ENCODE assay signal across 8 cellular contexts in genomic region chr13:31909889-31910551, GRCh38.
DNase-seq lines count a peak whose midpoint lies in the region; ATAC-seq and TF ChIP-seq lines count a peak whose summit lies in the region.

No MANE protein-coding gene starts in this region.

- no peaks in the 10 kb centered on the region for H3K4me1 ChIP-seq in OCI-LY1 (ENCODE audit: insufficient read depth, low read length, severe bottlenecking)

- no peak overlapping the region for H3K27ac Mint-ChIP-seq in activated T-helper 2 cell treated with anti-CD3 and anti-CD28 coated beads, Interferon-gamma antibody, Interleukin-2, Interleukin-4, amounts not matched to agents 10 μg/mL and 5 μg/mL and 100 μg/mL, durations not matched to agents 14 hours and 24 hours and 36 hours
- no peak overlapping the region for H3K27ac Mint-ChIP-seq in progenitor cell of endocrine pancreas

- H3K9me3 ChIP-seq in OCI-LY1 (ENCODE audit: low read length), result no peaks in the 10 kb centered on the region

- peaks cover 22% of the 10 kb centered on the region for H3K4me1 Mint-ChIP-seq in activated T-helper 2 cell treated with anti-CD3 and anti-CD28 coated beads, Interferon-gamma antibody, Interleukin-2, Interleukin-4, amounts not matched to agents 10 μg/mL and 5 μg/mL and 100 μg/mL, durations not matched to agents 14 hours and 24 hours and 36 hours (ENCODE audit: low read depth)
- H3K4me1 Mint-ChIP-seq in progenitor cell of endocrine pancreas (ENCODE audit: low read depth), result peaks cover 20% of the 10 kb centered on the region

- no peak overlapping the region for H3K4me3 ChIP-seq in OCI-LY1 (ENCODE audit: low read depth, low read length, poor library complexity, severe bottlenecking)

- intact Hi-C loops in activated T-helper 2 cell treated with anti-CD3 and anti-CD28 coated beads, Interferon-gamma antibody, Interleukin-2, Interleukin-4, amounts not matched to agents 10 μg/mL and 5 μg/mL and 100 μg/mL, durations not matched to agents 14 hours and 24 hours and 36 hours (cut with micrococcal nuclease), result loop anchor here (1.0 to 10.0 kb wide), 6 partner anchors 91 to 675 kb away; partner anchors contain the start of genes FRY, N4BP2L1 and PDS5B

- no peaks in the 10 kb centered on the region for H3K9me3 Mint-ChIP-seq in activated T-helper 2 cell treated with anti-CD3 and anti-CD28 coated beads, Interferon-gamma antibody, Interleukin-2, Interleukin-4, amounts not matched to agents 10 μg/mL and 5 μg/mL and 100 μg/mL, durations not matched to agents 14 hours and 24 hours and 36 hours
- H3K9me3 Mint-ChIP-seq in progenitor cell of endocrine pancreas (ENCODE audit: low read depth), result no peaks in the 10 kb centered on the region

- H3K79me2 ChIP-seq in OCI-LY1 (ENCODE audit: insufficient read depth, low read length), result no peaks in the 10 kb centered on the region

- ATAC-seq in GM19035 (IDR thresholded peaks at IDR 0.05; ENCODE audit: unreplicated experiment) (no peak), GM21576 (IDR thresholded peaks at IDR 0.05; ENCODE audit: unreplicated experiment) (no peak)

- no peak overlapping the region for H3K27ac ChIP-seq in OCI-LY1 (ENCODE audit: low read depth, low read length, poor library complexity, severe bottlenecking)

- H3K36me3 ChIP-seq in OCI-LY1 (ENCODE audit: insufficient read depth, low read length), result no peaks in the 10 kb centered on the region

- H3K4me2 ChIP-seq in OCI-LY1 (ENCODE audit: low read length), result no peak overlapping the region

- peak; percentile 81 for TF ChIP-seq CTCF in OCI-LY1 (IDR thresholded peaks at IDR 0.05; ENCODE audit: low read length)
- TF ChIP-seq CTCF in progenitor cell of endocrine pancreas (IDR thresholded peaks at IDR 0.05; ENCODE audit: unreplicated experiment), result peak; percentile 96

- no peaks in the 10 kb centered on the region for H3F3A ChIP-seq in OCI-LY1 (ENCODE audit: insufficient read depth, low read length)

- no peaks in the 10 kb centered on the region for H3K9me2 ChIP-seq in OCI-LY1 (ENCODE audit: low read depth, low read length)

- H3K9ac ChIP-seq in OCI-LY1 (ENCODE audit: low read length), result no peak overlapping the region

- H2AFZ ChIP-seq in OCI-LY1 (ENCODE audit: low read length), result no peak overlapping the region

- H3K36me3 Mint-ChIP-seq in activated T-helper 2 cell treated with anti-CD3 and anti-CD28 coated beads, Interferon-gamma antibody, Interleukin-2, Interleukin-4, amounts not matched to agents 10 μg/mL and 5 μg/mL and 100 μg/mL, durations not matched to agents 14 hours and 24 hours and 36 hours (ENCODE audit: low read depth), result no peaks in the 10 kb centered on the region
- H3K36me3 Mint-ChIP-seq in progenitor cell of endocrine pancreas (ENCODE audit: insufficient read depth), result no peaks in the 10 kb centered on the region

- H4K20me1 ChIP-seq in OCI-LY1 (ENCODE audit: insufficient read depth, low read length), result no peaks in the 10 kb centered on the region

- peak; percentile 66 for DNase-seq in EL
- peak; percentile 23 for DNase-seq in HS-27A (ENCODE audit: low read depth)
- peak; percentile 38 for DNase-seq in activated T-helper 2 cell treated with anti-CD3 and anti-CD28 coated beads, Interferon-gamma antibody, Interleukin-2, Interleukin-4, amounts not matched to agents 10 μg/mL and 5 μg/mL and 100 μg/mL, durations not matched to agents 14 hours and 24 hours and 36 hours (ENCODE audit: low spot score)
- peak; percentile 54 for DNase-seq in globus pallidus (ENCODE audit: low spot score)
- DNase-seq in progenitor cell of endocrine pancreas (ENCODE audit: low spot score, unreplicated experiment), result peak; percentile 25

- no peak overlapping the region for H3K4me3 Mint-ChIP-seq in activated T-helper 2 cell treated with anti-CD3 and anti-CD28 coated beads, Interferon-gamma antibody, Interleukin-2, Interleukin-4, amounts not matched to agents 10 μg/mL and 5 μg/mL and 100 μg/mL, durations not matched to agents 14 hours and 24 hours and 36 hours (ENCODE audit: low read depth)
- no peak overlapping the region for H3K4me3 Mint-ChIP-seq in progenitor cell of endocrine pancreas (ENCODE audit: low read depth)

- H3K27me3 ChIP-seq in OCI-LY1 (ENCODE audit: insufficient read depth, low read length), result no peaks in the 10 kb centered on the region; the same call in 1 of the 2 replicates

- H3K27me3 Mint-ChIP-seq in activated T-helper 2 cell treated with anti-CD3 and anti-CD28 coated beads, Interferon-gamma antibody, Interleukin-2, Interleukin-4, amounts not matched to agents 10 μg/mL and 5 μg/mL and 100 μg/mL, durations not matched to agents 14 hours and 24 hours and 36 hours (ENCODE audit: low read depth), result peaks cover 23% of the 10 kb centered on the region
- peaks cover 7% of the 10 kb centered on the region for H3K27me3 Mint-ChIP-seq in progenitor cell of endocrine pancreas
